Comparison of ENCODE assay signal across 8 cellular contexts in the genomic region with DNA sequence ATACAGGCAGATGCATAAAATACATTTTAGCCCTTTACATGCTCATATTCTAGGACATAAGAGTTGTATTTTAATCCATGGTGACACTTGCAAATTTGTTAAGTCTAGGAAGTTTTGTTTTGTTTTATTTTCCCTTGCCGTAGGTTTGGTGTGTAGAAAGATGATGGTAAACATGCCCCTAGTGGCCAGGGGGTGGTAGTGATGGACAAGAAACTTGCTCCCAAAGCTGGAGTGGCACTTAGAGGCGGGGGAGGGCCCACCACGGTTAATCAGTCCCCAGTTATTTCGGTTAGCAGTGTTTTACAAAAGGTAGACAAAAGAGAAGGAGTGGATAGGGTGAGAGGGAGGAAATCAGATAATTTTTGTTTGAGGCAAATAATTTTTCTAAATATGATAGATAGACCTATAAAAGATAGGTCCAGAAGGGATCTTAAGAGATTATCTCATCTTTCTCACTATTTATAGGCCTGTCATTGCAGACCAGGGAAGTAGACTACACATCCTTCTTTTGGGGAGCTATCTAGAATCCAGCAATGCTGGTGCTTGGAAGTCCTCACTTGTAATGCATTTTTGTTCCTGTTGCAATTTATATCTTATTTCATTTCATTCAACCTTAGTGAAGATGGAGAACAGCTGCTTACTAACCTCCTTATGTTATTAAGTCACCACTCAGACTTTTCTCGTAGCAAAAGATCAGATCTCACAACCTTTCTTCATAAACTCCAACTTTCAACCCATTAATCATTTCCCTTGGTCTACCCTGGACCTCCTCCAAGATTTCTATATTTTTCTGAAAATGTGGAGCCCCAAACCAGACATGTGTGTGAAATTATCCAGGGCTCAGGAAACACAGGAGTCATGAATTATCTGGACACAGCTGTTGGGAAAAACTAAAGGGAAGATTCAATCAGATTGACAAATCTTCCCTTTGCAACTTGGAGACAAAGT. TPM values are rescaled to one million over a fixed set of nuclear protein-coding genes. Genes with fewer than 3 reads are reported as not detected.
A peak's percentile ranks its signal among the peaks of the same experiment; 100 is the strongest.
DNase-seq lines count a peak whose midpoint lies in the region; ATAC-seq and TF ChIP-seq lines count a peak whose summit lies in the region.

No MANE protein-coding gene starts in this region.

- H3K27me3 ChIP-seq in esophagus squamous epithelium = peaks cover 0 to 45% (median 0%) of the 10 kb centered on the region in 4 donors
- H3K27me3 ChIP-seq in thyroid gland = no peaks in the 10 kb centered on the region
- H3K27me3 ChIP-seq in sigmoid colon = peaks cover 0 to 32% (median 18%) of the 10 kb centered on the region in 3 donors

- peak; percentile 66 for TF ChIP-seq CTCF in GM13977 (IDR thresholded peaks at IDR 0.05; ENCODE audit: extremely low read depth, insufficient read depth, missing control alignments)
- TF ChIP-seq CTCF in esophagus squamous epithelium (IDR thresholded peaks at IDR 0.05) = peak; percentile 32 to 55 (median 42)
- peak; percentile 40 to 80 (median 62) for TF ChIP-seq CTCF in thyroid gland (IDR thresholded peaks at IDR 0.05)
- TF ChIP-seq CTCF in sigmoid colon (IDR thresholded peaks at IDR 0.05) = peak in 2 of 4 experiments; percentile 27 to 30

- peaks cover 0 to 8% (median 0%) of the 10 kb centered on the region in 3 donors for H3K4me1 ChIP-seq in esophagus squamous epithelium
- H3K4me1 ChIP-seq in thyroid gland = peaks cover 0 to 4% of the 10 kb centered on the region in 2 donors
- peaks cover 0 to 9% (median 7%) of the 10 kb centered on the region in 4 donors for H3K4me1 ChIP-seq in sigmoid colon

- no peak for TF ChIP-seq POLR2A in esophagus squamous epithelium (IDR thresholded peaks at IDR 0.05)
- TF ChIP-seq POLR2A in thyroid gland (IDR thresholded peaks at IDR 0.05) = no peak
- TF ChIP-seq POLR2A in sigmoid colon (IDR thresholded peaks at IDR 0.05) = no peak

- H3K9me3 ChIP-seq in esophagus squamous epithelium (no peaks in the 10 kb centered on the region), thyroid gland (no peaks in the 10 kb centered on the region), sigmoid colon (no peaks in the 10 kb centered on the region)

- no peak overlapping the region for H3K4me3 ChIP-seq in esophagus squamous epithelium
- no peak overlapping the region for H3K4me3 ChIP-seq in thyroid gland (replicated peaks in 1 of 3)
- H3K4me3 ChIP-seq in sigmoid colon = no peak overlapping the region

- TF ChIP-seq EP300 in sigmoid colon (IDR thresholded peaks at IDR 0.05) = no peak

- in situ Hi-C loops in ACHN (cut with HindIII; ENCODE audit: low pct_ligation_motif_present, low pct_unique_long_range_greater_than_20kb, low sequenced_read_pairs) = no loop called here
- in situ Hi-C loops in GM13977 (cut with MboI; ENCODE audit: low pct_unique_long_range_greater_than_20kb, low sequenced_read_pairs, unreplicated experiment) = loop anchor here (25.0 kb wide), 2 partner anchors 831 to 1631 kb away; no protein-coding TSS in a partner anchor

- DNase-seq in ACHN = peak; percentile 54
- peak; percentile 47 for DNase-seq in GM13977 (ENCODE audit: low spot score)
- DNase-seq in NCI-H226 = peak; percentile 35
- DNase-seq in esophagus squamous epithelium (lab: John Stamatoyannopoulos, UW) = no peak
- DNase-seq in thyroid gland = peak; percentile 74 to 80
- no peak for DNase-seq in sigmoid colon
- DNase-seq in NCI-H2029 treated with DMSO at 0.1 percent for 48 hours (lab: John Stamatoyannopoulos, UW) = no peak

- intact Hi-C loops in esophagus squamous epithelium (cut with DNase I) = loop anchor here (10.0 kb wide), 1 partner anchor 1629 kb away; no protein-coding TSS in a partner anchor
- intact Hi-C loops in thyroid gland (cut with DNase I) = no loop called here
- intact Hi-C loops in sigmoid colon (cut with DNase I) = no loop called here

- H3K36me3 ChIP-seq in esophagus squamous epithelium (no peaks in the 10 kb centered on the region), thyroid gland (no peaks in the 10 kb centered on the region), sigmoid colon (no peaks in the 10 kb centered on the region)

- ATAC-seq in HG02610 (IDR thresholded peaks at IDR 0.05; ENCODE audit: unreplicated experiment) = peak; percentile 78

- no peak overlapping the region for H3K27ac ChIP-seq in esophagus squamous epithelium
- H3K27ac ChIP-seq in thyroid gland = no peak overlapping the region
- no peak overlapping the region for H3K27ac ChIP-seq in sigmoid colon

- WGBS in esophagus squamous epithelium, 2 donors = 34 to 36% methylated on average over 5 of the region's 5 CpGs
- 19 to 25% methylated on average over 5 of the region's 5 CpGs for WGBS in thyroid gland, 2 donors
- 20 to 29% methylated on average over 5 of the region's 5 CpGs for WGBS in sigmoid colon, 2 donors

RNA-seq across cellular contexts. Expression of gene BDNF, which starts 5.9 kb away (rescaled TPM):
- total RNA-seq in esophagus squamous epithelium (1 to 10 TPM in 1 of 4 donors, under 1 TPM in 3; 0.15 to 1.1 (median 0.84) TPM), thyroid gland (1 to 10 TPM in 2 of 4 donors, under 1 TPM in 2; 0.54 to 4.7 (median 1.1) TPM), sigmoid colon (1 to 10 TPM in 2 of 4 donors, under 1 TPM in 2; 0.36 to 1.1 (median 0.79) TPM)
- under 1 TPM in 1 of 3 donors, not detected in 2; 0.10 TPM for polyA plus RNA-seq in sigmoid colon

Comparison
In these comparisons a context has a peak if more than half of its experiments do, and no peak if none do; other contexts are left out.
1. DNase-seq: peak in ACHN (single experiment), GM13977 (single experiment), NCI-H226 (single experiment) and thyroid gland (2 of 2); none in esophagus squamous epithelium (single experiment), sigmoid colon (single experiment) and NCI-H2029 treated with DMSO at 0.1 percent for 48 hours (single experiment).